Comparison of ENCODE assay signal across 8 cellular contexts in genomic region chr11:70100791-70101190, GRCh38. TPM values are rescaled to one million over a fixed set of nuclear protein-coding genes. Genes with fewer than 3 reads are reported as not detected.
"Had no signal": no experiment of that assay in that cellular context is flagged by ENCODE, and none has a peak within 500 bp of the region (broad histone marks: within the 10 kb centered on the region; RNA-seq: fewer than 3 reads in every experiment).

No MANE protein-coding gene starts in this region.

- H3K4me3 ChIP-seq: GM23248, HAP-1, K562 had no signal

- DNase-seq: GM23248, GOT3, H7, HFFc6, IMR-90 had no signal

- H3K4me1 ChIP-seq: HAP-1 had no signal

- H3K36me3 ChIP-seq: HAP-1 had no signal

- H3K9me3 Mint-ChIP-seq: HFFc6 had no signal

- H3K4me3 Mint-ChIP-seq: HFFc6 had no signal

- H3K27ac Mint-ChIP-seq: HFFc6 had no signal

- H3K9me3 ChIP-seq: HAP-1 had no signal

- ATAC-seq: HCT116, K562 had no signal

- H3K27ac ChIP-seq: GM23248 had no signal

RNA-seq across cellular contexts. Expression of gene ANO1, which starts 22.7 kb away (rescaled TPM):
- total RNA-seq: HFFc6, K562 had no signal
